In genomic region chr2:239558661-239559060, GRCh38 we compare ENCODE assay signal across 16 cellular contexts.
A peak's percentile ranks its signal among the peaks of the same experiment; 100 is the strongest.
DNase-seq lines count a peak whose midpoint lies in the region; ATAC-seq and TF ChIP-seq lines count a peak whose summit lies in the region.
"Had no signal": no experiment of that assay in that cellular context is flagged by ENCODE, and none has a peak within 500 bp of the region (broad histone marks: within the 10 kb centered on the region; RNA-seq: fewer than 3 reads in every experiment).

No MANE protein-coding gene starts in this region.

- TF ChIP-seq POLR2A in sigmoid colon (IDR thresholded peaks at IDR 0.05) = no peak

- intact Hi-C loops in MCF 10A (cut with micrococcal nuclease) (no loop called here), mammary epithelial cell (cut with micrococcal nuclease) (no loop called here), sigmoid colon (cut with DNase I) (no loop called here)

- WGBS in mammary epithelial cell (ENCODE audit: low coverage, missing lambda C conversion rate) = 76% methylated on average over 10 of the region's 12 CpGs
- WGBS in sigmoid colon, 2 donors = 74 to 90% methylated on average over 12 of the region's 12 CpGs

- no peak for TF ChIP-seq EP300 in sigmoid colon (IDR thresholded peaks at IDR 0.05)

- H3K27me3 Mint-ChIP-seq in MCF 10A (ENCODE audit: insufficient read depth, unreplicated experiment) (no peaks in the 10 kb centered on the region), GM23338 (ENCODE audit: insufficient read depth, low read depth, poor library complexity) (peaks cover 3% of the 10 kb centered on the region)

- H3K4me3 Mint-ChIP-seq in MCF 10A (ENCODE audit: unreplicated experiment) (no peak overlapping the region), GM23338 (no peak overlapping the region)
- H3K4me3 Mint-ChIP-seq: CD4-positive, CD25-positive, alpha-beta regulatory T cell; H9; HFFc6 had no signal

- H4K20me1 ChIP-seq in mammary epithelial cell (ENCODE audit: insufficient read depth, low read length) (no peaks in the 10 kb centered on the region), GM23338 (replicated peaks; ENCODE audit: insufficient read depth) (no peaks in the 10 kb centered on the region; the same call in 1 of the 2 replicates)
- H4K20me1 ChIP-seq: BLaER1 treated with 17β-estradiol and CSF1 and Interleukin-3, amounts not matched to agents 10 nM and 100 nM had no signal

- H3K79me2 ChIP-seq in mammary epithelial cell (ENCODE audit: insufficient read depth, low read length) (no peaks in the 10 kb centered on the region), GM23338 (replicated peaks; ENCODE audit: insufficient read depth) (no peaks in the 10 kb centered on the region)

- H3F3A ChIP-seq in GM23338 (replicated peaks; ENCODE audit: low read depth) = no peaks in the 10 kb centered on the region

- ATAC-seq in HG02840 (IDR thresholded peaks at IDR 0.05; ENCODE audit: low FRiP score, unreplicated experiment) (no peak), GM23338 (no peak)
- ATAC-seq: HepG2 had no signal

- DNase-seq in MCF 10A (ENCODE audit: unreplicated experiment) = peak; percentile 33
- no peak for DNase-seq in mammary epithelial cell
- peak; percentile 47 for DNase-seq in coronary artery (ENCODE audit: low spot score)
- DNase-seq in sigmoid colon = peak; percentile 57
- DNase-seq in iPS-NIHi7 (ENCODE audit: extremely low spot score) = no peak
- no peak for DNase-seq in GM23338 (ENCODE audit: low spot score)
- DNase-seq: ACHN; CD4-positive, CD25-positive, alpha-beta regulatory T cell; DMS53; GOT3; H9; HFFc6 had no signal

- H3K4me2 ChIP-seq in mammary epithelial cell (ENCODE audit: insufficient read depth, low read depth, low read length) (no peak overlapping the region), GM23338 (no peak overlapping the region)
- H3K4me2 ChIP-seq: BLaER1 treated with 17β-estradiol and CSF1 and Interleukin-3, amounts not matched to agents 10 nM and 100 nM had no signal

- no peak overlapping the region for H3K27ac Mint-ChIP-seq in MCF 10A (ENCODE audit: low read depth, unreplicated experiment)
- H3K27ac Mint-ChIP-seq in GM23338 = no peak overlapping the region
- H3K27ac Mint-ChIP-seq: CD4-positive, CD25-positive, alpha-beta regulatory T cell; HFFc6 had no signal

- no peaks in the 10 kb centered on the region for H3K27me3 ChIP-seq in mammary epithelial cell (ENCODE audit: insufficient read depth, low read length)
- H3K27me3 ChIP-seq in sigmoid colon = no peaks in the 10 kb centered on the region
- H3K27me3 ChIP-seq in GM23338 (ENCODE audit: insufficient read depth) = no peaks in the 10 kb centered on the region
- H3K27me3 ChIP-seq: BLaER1 treated with 17β-estradiol and CSF1 and Interleukin-3, amounts not matched to agents 10 nM and 100 nM had no signal

- H3K4me1 ChIP-seq in mammary epithelial cell (ENCODE audit: insufficient read depth, low read length) (no peaks in the 10 kb centered on the region), HEK293 (ENCODE audit: control insufficient read depth, insufficient read depth, low read length) (peaks cover 12% of the 10 kb centered on the region), sigmoid colon (no peaks in the 10 kb centered on the region), GM23338 (ENCODE audit: insufficient read depth) (no peaks in the 10 kb centered on the region)

- BruUV-seq in MCF 10A (replicated peaks; lab: Mats Ljungman, UMichigan) = no TSS peak
- BruUV-seq in mammary epithelial cell (replicated peaks; lab: Mats Ljungman, UMichigan) = no TSS peak

- H3K4me3 ChIP-seq in mammary epithelial cell (replicated peaks in 1 of 3; ENCODE audit: insufficient read depth in 1 of 3, low read depth in 2 of 3, low read length in 3 of 3) (no peak overlapping the region), HEK293 (ENCODE audit: low read depth, low read length) (no peak overlapping the region), coronary artery (no peak overlapping the region), sigmoid colon (no peak overlapping the region), GM23338 (no peak overlapping the region)
- H3K4me3 ChIP-seq: BLaER1 treated with 17β-estradiol and CSF1 and Interleukin-3, amounts not matched to agents 10 nM and 100 nM had no signal

- H3K9me2 ChIP-seq in GM23338 (ENCODE audit: insufficient read depth) = no peaks in the 10 kb centered on the region

- TF ChIP-seq CTCF in MCF 10A (IDR thresholded peaks at IDR 0.05; ENCODE audit: unreplicated experiment) (no peak), mammary epithelial cell (conservative IDR thresholded peaks at IDR 0.05 in 1 of 2, IDR thresholded peaks at IDR 0.05 in 1 of 2; ENCODE audit: extremely low read depth in 1 of 2, insufficient read depth in 1 of 2, low read depth in 1 of 2, low read length in 2 of 2) (no peak), HEK293 (tag by site-specific recombination; IDR thresholded peaks at IDR 0.05) (no peak), coronary artery (IDR thresholded peaks at IDR 0.05) (no peak), sigmoid colon (IDR thresholded peaks at IDR 0.05) (no peak), GM23338 (conservative IDR thresholded peaks at IDR 0.05; ENCODE audit: low read depth in 2 of 2) (no peak)

- H2AFZ ChIP-seq in mammary epithelial cell (ENCODE audit: low read depth, low read length) (no peak overlapping the region), GM23338 (no peak overlapping the region)

- H3K9me3 Mint-ChIP-seq in MCF 10A (ENCODE audit: unreplicated experiment) = no peaks in the 10 kb centered on the region
- no peaks in the 10 kb centered on the region for H3K9me3 Mint-ChIP-seq in GM23338
- H3K9me3 Mint-ChIP-seq: H9 had no signal

- H3K9me3 ChIP-seq in mammary epithelial cell (replicated peaks; ENCODE audit: insufficient read depth, low read length) (peaks cover 19% of the 10 kb centered on the region), HEK293 (ENCODE audit: control insufficient read depth, insufficient read depth, low read depth, low read length) (no peaks in the 10 kb centered on the region), sigmoid colon (no peaks in the 10 kb centered on the region)
- H3K9me3 ChIP-seq: BLaER1 treated with 17β-estradiol and CSF1 and Interleukin-3, amounts not matched to agents 10 nM and 100 nM had no signal

- dilution Hi-C loops in mammary epithelial cell (cut with HindIII; ENCODE audit: low sequenced_read_pairs) = no loop called here

- H3K27ac ChIP-seq in mammary epithelial cell (ENCODE audit: insufficient read depth, low read depth, low read length) (no peak overlapping the region), HEK293 (ENCODE audit: extremely low read depth, low read depth, low read length) (no peak overlapping the region), coronary artery (no peak overlapping the region), sigmoid colon (no peak overlapping the region), GM23338 (ENCODE audit: low read depth) (no peak overlapping the region)
- H3K27ac ChIP-seq: BLaER1 treated with 17β-estradiol and CSF1 and Interleukin-3, amounts not matched to agents 10 nM and 100 nM had no signal

- H3K9ac ChIP-seq in mammary epithelial cell (ENCODE audit: insufficient read depth, low read length) = no peak overlapping the region
- H3K9ac ChIP-seq: BLaER1 treated with 17β-estradiol and CSF1 and Interleukin-3, amounts not matched to agents 10 nM and 100 nM had no signal

- peaks cover 12% of the 10 kb centered on the region for H3K4me1 Mint-ChIP-seq in MCF 10A (ENCODE audit: insufficient read depth, unreplicated experiment)
- no peaks in the 10 kb centered on the region for H3K4me1 Mint-ChIP-seq in GM23338
- H3K4me1 Mint-ChIP-seq: H9 had no signal

- H3K36me3 Mint-ChIP-seq in MCF 10A (ENCODE audit: insufficient read depth, unreplicated experiment) = no peaks in the 10 kb centered on the region
- H3K36me3 Mint-ChIP-seq in GM23338 (ENCODE audit: low read depth) = no peaks in the 10 kb centered on the region
- H3K36me3 Mint-ChIP-seq: CD4-positive, CD25-positive, alpha-beta regulatory T cell had no signal

- in situ Hi-C loops in mammary epithelial cell (cut with MboI; ENCODE audit: low sequenced_read_pairs in 2 of 2) = no loop called here

- H3K36me3 ChIP-seq in mammary epithelial cell (ENCODE audit: insufficient read depth, low read length) (no peaks in the 10 kb centered on the region), HEK293 (ENCODE audit: control insufficient read depth in 2 of 2, insufficient read depth in 1 of 2, low read length in 2 of 2) (no peaks in the 10 kb centered on the region), sigmoid colon (no peaks in the 10 kb centered on the region), GM23338 (ENCODE audit: insufficient read depth) (no peaks in the 10 kb centered on the region)
- H3K36me3 ChIP-seq: BLaER1 treated with 17β-estradiol and CSF1 and Interleukin-3, amounts not matched to agents 10 nM and 100 nM had no signal

- POLR2A ChIA-PET in MCF 10A (lab: Yijun Ruan, JAX) (no interaction called here), HEK293 (lab: Yijun Ruan, JAX) (interaction anchor here (0.5 kb wide), 1 partner anchor 99 kb away, joined by 6 read pairs; no protein-coding TSS in a partner anchor)

- CTCF ChIA-PET in MCF 10A (lab: Yijun Ruan, JAX) (no interaction called here), mammary epithelial cell (lab: Charles Lee; ENCODE audit: low non-redundant PET) (no interaction called here), HEK293 (lab: Yijun Ruan, JAX) (no interaction called here)

TF ChIP-seq in HEK293, 187 proteins besides CTCF, POLR2A, EP300 and RAD21 (continues in another document):
- peak; percentile 27; the same call in 1 of the 2 replicates for TF ChIP-seq ZFHX2 (tag by site-specific recombination; conservative IDR thresholded peaks at IDR 0.05)
- no peak for TF ChIP-seq ZNF791 (tag by site-specific recombination; IDR thresholded peaks at IDR 0.05)
- no peak for TF ChIP-seq ZNF354C (tag by site-specific recombination; IDR thresholded peaks at IDR 0.05; ENCODE audit: borderline replicate concordance, low read depth)
- peak; percentile 32; the same call in 1 of the 2 replicates for TF ChIP-seq EGR2 (tag by site-specific recombination; IDR thresholded peaks at IDR 0.05; ENCODE audit: low read depth)

Comparison
In these comparisons a context has a peak if more than half of its experiments do, and no peak if none do; other contexts are left out.
1. DNase-seq: peak in MCF 10A (single experiment), coronary artery (single experiment) and sigmoid colon (single experiment); none in mammary epithelial cell (single experiment), iPS-NIHi7 (single experiment) and GM23338 (single experiment).